Comparison of ENCODE assay signal across 22 cellular contexts in genomic region chr4:79632114-79632513, GRCh38.
"Had no signal": no experiment of that assay in that cellular context is flagged by ENCODE, and none has a peak within 500 bp of the region (broad histone marks: within the 10 kb centered on the region; RNA-seq: fewer than 3 reads in every experiment).

No MANE protein-coding gene starts in this region.

- H3K9me3 Mint-ChIP-seq: activated CD8-positive, alpha-beta T cell treated with anti-CD3 and anti-CD28 coated beads for 36 hours; activated naive CD8-positive, alpha-beta T cell treated with anti-CD3 and anti-CD28 coated beads, Interleukin-2, amount 10 ng/mL, durations not matched to agents 7 days and 5 days; activated T-cell treated with anti-CD3 and anti-CD28 coated beads, Interleukin-2, amount 50 U/mL, for 72 hours; activated T-helper 2 cell treated with anti-CD3 and anti-CD28 coated beads, Interferon-gamma antibody, Interleukin-2, Interleukin-4, amounts not matched to agents 10 μg/mL and 5 μg/mL and 100 μg/mL, durations not matched to agents 14 hours and 24 hours and 36 hours had no signal

- H3K4me3 Mint-ChIP-seq: activated CD8-positive, alpha-beta T cell treated with anti-CD3 and anti-CD28 coated beads for 36 hours; activated naive CD8-positive, alpha-beta T cell treated with anti-CD3 and anti-CD28 coated beads, Interleukin-2, amount 10 ng/mL, durations not matched to agents 7 days and 5 days; activated T-cell treated with anti-CD3 and anti-CD28 coated beads, Interleukin-2, amount 50 U/mL, for 72 hours had no signal

- H3K4me2 ChIP-seq: PC-9 had no signal

- H2AFZ ChIP-seq: PC-9 had no signal

- H3K36me3 ChIP-seq: adrenal gland, WERI-Rb-1 had no signal

- H3K27ac Mint-ChIP-seq: activated CD8-positive, alpha-beta T cell treated with anti-CD3 and anti-CD28 coated beads for 36 hours; activated naive CD8-positive, alpha-beta T cell treated with anti-CD3 and anti-CD28 coated beads, Interleukin-2, amount 10 ng/mL, durations not matched to agents 7 days and 5 days; activated T-cell treated with anti-CD3 and anti-CD28 coated beads, Interleukin-2, amount 50 U/mL, for 72 hours; activated T-helper 2 cell treated with anti-CD3 and anti-CD28 coated beads, Interferon-gamma antibody, Interleukin-2, Interleukin-4, amounts not matched to agents 10 μg/mL and 5 μg/mL and 100 μg/mL, durations not matched to agents 14 hours and 24 hours and 36 hours had no signal

- ATAC-seq: activated CD4-positive, CD25-positive, alpha-beta regulatory T cell treated with anti-CD3 and anti-CD28 coated beads, Interleukin-2, amount 50 U/mL, for 24 hours; activated CD8-positive, alpha-beta T cell treated with anti-CD3 and anti-CD28 coated beads for 36 hours; activated T-cell treated with anti-CD3 and anti-CD28 coated beads, Interleukin-2, amount 50 U/mL, for 72 hours had no signal

- DNase-seq: activated CD4-positive, alpha-beta T cell treated with anti-CD3 and anti-CD28 coated beads for 4 hours; activated CD8-positive, alpha-beta memory T cell treated with anti-CD3 and anti-CD28 coated beads, Interleukin-2, amount 50 U/mL, for 4 hours; activated CD8-positive, alpha-beta T cell treated with anti-CD3 and anti-CD28 coated beads for 36 hours; activated naive CD4-positive, alpha-beta T cell treated with anti-CD3 and anti-CD28 coated beads, Interleukin-2, amount 50 U/mL, for 16 hours; activated naive CD8-positive, alpha-beta T cell treated with anti-CD3 and anti-CD28 coated beads, Interleukin-2, amount 10 ng/mL, durations not matched to agents 7 days and 5 days; activated T-cell treated with anti-CD3 and anti-CD28 coated beads, Interleukin-2, amount 50 U/mL, for 72 hours; adrenal gland; anterior cingulate cortex; caudate nucleus; KG1; NCI-H1092; NCI-H1436; NCI-H1694 treated with DMSO at 0.1 percent for 48 hours; NCI-H2029 treated with DMSO at 0.1 percent for 48 hours; NCI-H510A treated with DMSO at 0.1 percent for 48 hours; NCI-H69; PC-9; SHP77 treated with DMSO at 0.1 percent for 48 hours; T-helper 1 cell; WERI-Rb-1 had no signal

- H3K4me3 ChIP-seq: adrenal gland, PC-9 had no signal

- H3K4me1 Mint-ChIP-seq: activated naive CD8-positive, alpha-beta T cell treated with anti-CD3 and anti-CD28 coated beads, Interleukin-2, amount 10 ng/mL, durations not matched to agents 7 days and 5 days had no signal

- H3K36me3 Mint-ChIP-seq: activated naive CD8-positive, alpha-beta T cell treated with anti-CD3 and anti-CD28 coated beads, Interleukin-2, amount 10 ng/mL, durations not matched to agents 7 days and 5 days had no signal

- H3K9me3 ChIP-seq: adrenal gland had no signal

- H3K4me1 ChIP-seq: adrenal gland had no signal

- H3K27me3 ChIP-seq: adrenal gland had no signal

- H3K27me3 Mint-ChIP-seq: activated CD8-positive, alpha-beta T cell treated with anti-CD3 and anti-CD28 coated beads for 36 hours; activated naive CD8-positive, alpha-beta T cell treated with anti-CD3 and anti-CD28 coated beads, Interleukin-2, amount 10 ng/mL, durations not matched to agents 7 days and 5 days had no signal

- H3K27ac ChIP-seq: adrenal gland, PC-9, WERI-Rb-1 had no signal
